ENCODE assay signal across 14 cellular contexts in the genomic region with DNA sequence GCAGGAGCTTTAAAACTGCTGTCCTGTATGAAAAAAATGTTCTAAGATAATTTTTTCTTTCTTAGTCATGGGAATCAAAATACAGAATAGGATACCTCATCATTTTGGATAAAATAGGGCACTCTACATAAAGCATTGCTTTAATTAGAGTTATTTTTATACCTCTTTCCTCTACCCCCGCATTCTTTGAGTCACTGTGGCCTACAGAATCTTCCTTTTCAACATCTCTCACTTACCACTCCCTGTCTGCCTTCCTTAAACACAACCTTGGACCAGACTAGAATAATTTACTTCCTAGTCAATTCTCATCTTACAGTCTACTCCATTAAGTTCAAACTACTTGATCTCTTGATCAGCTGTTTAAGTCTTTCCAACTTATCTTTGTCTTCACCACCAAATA.
DNase-seq lines count a peak whose midpoint lies in the region; ATAC-seq and TF ChIP-seq lines count a peak whose summit lies in the region.
"Had no signal": no experiment of that assay in that cellular context is flagged by ENCODE, and none has a peak within 500 bp of the region (broad histone marks: within the 10 kb centered on the region; RNA-seq: fewer than 3 reads in every experiment).

No MANE protein-coding gene starts in this region.

- H3K27me3 ChIP-seq in Karpas-422 (ENCODE audit: low read length): no peaks in the 10 kb centered on the region

- no peak overlapping the region for H3K9ac ChIP-seq in Karpas-422 (ENCODE audit: low read length)

- no peak overlapping the region for H2AFZ ChIP-seq in Karpas-422 (ENCODE audit: low read length)

- peak; percentile 53 for DNase-seq in GM03348 (ENCODE audit: low spot score)
- peak; percentile 8 for DNase-seq in hepatic stellate cell (ENCODE audit: low spot score)
- DNase-seq in Karpas-422: no peak
- DNase-seq: DND-41, H7, NCI-H1436, NCI-H2081 treated with DMSO at 0.1 percent for 48 hours, NCI-H510A treated with DMSO at 0.1 percent for 48 hours, NCI-H82 had no signal

- H4K20me1 ChIP-seq in Karpas-422 (ENCODE audit: insufficient read depth, low read depth, low read length): no peaks in the 10 kb centered on the region

- H3K27ac ChIP-seq in Karpas-422 (ENCODE audit: low read length): no peak overlapping the region
- H3K27ac ChIP-seq: C4-2B had no signal

- ATAC-seq in SK-N-SH treated with all-trans-retinoic acid at 6 μM for 48 hours: peak; percentile 82
- no peak for ATAC-seq in GM18519 (IDR thresholded peaks at IDR 0.05; ENCODE audit: low FRiP score, unreplicated experiment)
- no peak for ATAC-seq in HG02884 (IDR thresholded peaks at IDR 0.05; ENCODE audit: unreplicated experiment)
- no peak for ATAC-seq in GM19467 (IDR thresholded peaks at IDR 0.05; ENCODE audit: unreplicated experiment)

- H3K4me1 ChIP-seq in Karpas-422 (ENCODE audit: low read length): peaks cover 3% of the 10 kb centered on the region

- H3K79me2 ChIP-seq in Karpas-422 (ENCODE audit: low read length): no peaks in the 10 kb centered on the region

- H3K36me3 ChIP-seq in Karpas-422 (ENCODE audit: insufficient read depth, low read length): no peaks in the 10 kb centered on the region

- H3K4me2 ChIP-seq in Karpas-422 (ENCODE audit: low read depth, low read length, poor library complexity, severe bottlenecking): no peak overlapping the region

- H3K4me3 ChIP-seq in Karpas-422 (ENCODE audit: low read length): no peak overlapping the region

- no peaks in the 10 kb centered on the region for H3K9me3 ChIP-seq in Karpas-422 (ENCODE audit: low read length)

- no peaks in the 10 kb centered on the region for H3K9me2 ChIP-seq in Karpas-422 (replicated peaks; ENCODE audit: insufficient read depth, low read length)

TF ChIP-seq in SK-N-SH treated with all-trans-retinoic acid at 6 μM for 48 hours, 23 proteins besides CTCF, POLR2A, EP300 and RAD21:
- 0 out of 2 replicates have a peak, but pooled peaks have one; percentile 16 for TF ChIP-seq ISL1 (CRISPR knock-in tag; IDR thresholded peaks at IDR 0.05)
- TF ChIP-seq, protein P1, sequence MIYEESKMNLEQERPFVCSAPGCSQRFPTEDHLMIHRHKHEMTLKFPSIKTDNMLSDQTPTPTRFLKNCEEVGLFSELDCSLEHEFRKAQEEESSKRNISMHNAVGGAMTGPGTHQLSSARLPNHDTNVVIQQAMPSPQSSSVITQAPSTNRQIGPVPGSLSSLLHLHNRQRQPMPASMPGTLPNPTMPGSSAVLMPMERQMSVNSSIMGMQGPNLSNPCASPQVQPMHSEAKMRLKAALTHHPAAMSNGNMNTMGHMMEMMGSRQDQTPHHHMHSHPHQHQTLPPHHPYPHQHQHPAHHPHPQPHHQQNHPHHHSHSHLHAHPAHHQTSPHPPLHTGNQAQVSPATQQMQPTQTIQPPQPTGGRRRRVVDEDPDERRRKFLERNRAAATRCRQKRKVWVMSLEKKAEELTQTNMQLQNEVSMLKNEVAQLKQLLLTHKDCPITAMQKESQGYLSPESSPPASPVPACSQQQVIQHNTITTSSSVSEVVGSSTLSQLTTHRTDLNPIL (CRISPR knock-in tag; IDR thresholded peaks at IDR 0.05; ENCODE audit: low read depth): no peak
